In genomic region chr10:119516381-119517234, GRCh38 we compare ENCODE assay signal across 8 cellular contexts. TPM values are rescaled to one million over a fixed set of nuclear protein-coding genes. Genes with fewer than 3 reads are reported as not detected.
A peak's percentile ranks its signal among the peaks of the same experiment; 100 is the strongest.
DNase-seq lines count a peak whose midpoint lies in the region; ATAC-seq, FAIRE-seq and TF ChIP-seq lines count a peak whose summit lies in the region.

No MANE protein-coding gene starts in this region.

- WGBS in spleen, 5 donors: 8 to 36% (median 14%) methylated on average over 11 to 21 of the region's 21 CpGs

- no peak for TF ChIP-seq CTCF in spleen (IDR thresholded peaks at IDR 0.05 in 8 of 11, conservative IDR thresholded peaks at IDR 0.05 in 3 of 11)

- H3K4me3 ChIP-seq in spleen: peak overlapping the region in 3 of 8 donors; percentile 4 to 46 (median 18)

- DNase-seq in AML-193 (lab: John Stamatoyannopoulos, UW): peak; percentile 84 to 86
- DNase-seq in UCSD-AML1 (lab: John Stamatoyannopoulos, UW; ENCODE audit: unreplicated experiment): peak; percentile 75
- peak; percentile 40 for DNase-seq in dermis blood vessel endothelial cell
- peak; percentile 87 for DNase-seq in spleen
- DNase-seq in NCI-H2081 treated with DMSO at 0.1 percent for 48 hours (lab: John Stamatoyannopoulos, UW): no peak
- no peak for DNase-seq in frontal cortex (ENCODE audit: low spot score in 2 of 2)

- H3K27ac ChIP-seq in spleen: peak overlapping the region; percentile 39 to 86 (median 76)

- peaks cover 0 to 41% (median 7%) of the 10 kb centered on the region in 6 donors for H3K36me3 ChIP-seq in spleen

- intact Hi-C loops in spleen (cut with DNase I; ENCODE audit: low total_unique reads): no loop called here

- H3K4me1 ChIP-seq in spleen: peaks cover 23 to 40% (median 37%) of the 10 kb centered on the region in 6 donors

- TF ChIP-seq POLR2A in spleen (IDR thresholded peaks at IDR 0.05): no peak

- no peaks in the 10 kb centered on the region for H3K9me3 ChIP-seq in spleen

- no peak for FAIRE-seq in frontal cortex (lab: Jason Lieb, UNC)

- no peaks in the 10 kb centered on the region for H3K27me3 ChIP-seq in spleen (replicated peaks in 1 of 7)

- ATAC-seq in GM19397 (IDR thresholded peaks at IDR 0.05; ENCODE audit: unreplicated experiment) (peak; percentile 73), HG03442 (IDR thresholded peaks at IDR 0.05; ENCODE audit: unreplicated experiment) (peak; percentile 83)

RNA-seq across cellular contexts. Expression of gene RGS10, which starts 25.9 kb away (rescaled TPM):
- total RNA-seq in dermis blood vessel endothelial cell (10.5 and 12.6 TPM in 2 replicates), spleen (10 to 100 TPM; 29.1 to 74.1 (median 38.9) TPM), frontal cortex (8.2 TPM)
- 100 to 1,000 TPM in 1 of 3 donors, 10 to 100 TPM in 2; 52.7 to 127 (median 92.9) TPM for polyA plus RNA-seq in spleen

Comparison
In these comparisons a context has a peak if more than half of its experiments do, and no peak if none do; other contexts are left out.
1. DNase-seq: peak in AML-193 (2 of 2), UCSD-AML1 (single experiment), dermis blood vessel endothelial cell (single experiment) and spleen (single experiment); none in NCI-H2081 treated with DMSO at 0.1 percent for 48 hours (single experiment) and frontal cortex (0 of 2).